In the genomic region with DNA sequence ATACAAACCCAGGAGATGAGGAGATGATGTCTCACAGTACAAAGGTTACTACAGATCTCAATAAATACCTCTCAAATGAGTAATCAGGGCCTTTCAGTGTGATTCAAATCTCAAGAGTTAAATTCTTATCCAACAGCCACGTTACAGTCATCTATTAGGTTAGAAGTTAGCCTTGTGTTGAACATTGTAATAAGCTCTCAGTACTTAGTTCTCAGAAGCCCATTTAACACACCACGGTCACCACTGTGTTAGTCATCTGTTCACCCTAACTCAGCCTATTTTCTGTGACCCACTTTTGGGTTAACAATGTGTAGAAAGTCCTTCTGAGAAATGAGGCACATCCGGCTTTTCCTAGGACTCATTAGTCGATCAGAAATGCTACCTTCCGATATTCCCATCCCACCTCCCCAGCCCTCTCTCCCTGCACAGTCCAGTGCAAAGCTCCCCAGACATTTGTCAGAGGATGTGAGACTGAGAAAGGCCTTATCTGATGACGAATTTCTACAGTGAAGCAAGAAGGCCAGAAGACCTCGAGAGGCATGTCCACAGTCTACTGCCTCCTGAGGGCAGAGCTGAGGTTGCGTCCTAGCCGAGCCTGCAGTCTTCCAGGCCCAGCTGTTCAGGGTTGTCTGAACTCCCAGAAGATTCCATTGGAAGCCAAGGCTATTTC, we compare ENCODE assay signal across 8 cellular contexts.
DNase-seq lines count a peak whose midpoint lies in the region; ATAC-seq, FAIRE-seq and TF ChIP-seq lines count a peak whose summit lies in the region.

No MANE protein-coding gene starts in this region.

- H3K9me3 ChIP-seq in smooth muscle cell (replicated peaks; ENCODE audit: low read depth), result no peaks in the 10 kb centered on the region
- H3K9me3 ChIP-seq in thyroid gland, result no peaks in the 10 kb centered on the region

- H3K79me2 ChIP-seq in smooth muscle cell (ENCODE audit: low read depth), result no peaks in the 10 kb centered on the region

- no peak overlapping the region for H2AFZ ChIP-seq in smooth muscle cell (ENCODE audit: low read depth)

- H3K27ac ChIP-seq in smooth muscle cell (ENCODE audit: low read depth) (peak overlapping the region; percentile 95), thyroid gland (no peak overlapping the region)

- H4K20me1 ChIP-seq in smooth muscle cell (ENCODE audit: low read depth), result peaks cover 2% of the 10 kb centered on the region

- WGBS in smooth muscle cell (ENCODE audit: low lambda C conversion rate), result 36% methylated on average over 9 of the region's 9 CpGs
- 75% methylated on average over 9 of the region's 9 CpGs for WGBS in thyroid gland, 2 donors

- no peaks in the 10 kb centered on the region for H3K27me3 ChIP-seq in smooth muscle cell (ENCODE audit: low read depth)
- H3K27me3 ChIP-seq in thyroid gland, result no peaks in the 10 kb centered on the region

- peaks cover 12% of the 10 kb centered on the region for H3F3A ChIP-seq in smooth muscle cell (ENCODE audit: low read depth)

- peak; percentile 18 for FAIRE-seq in GM18507 (lab: Jason Lieb, UNC)

- H3K4me3 ChIP-seq in AG04449 (ENCODE audit: low read depth, low read length), result no peak overlapping the region
- no peak overlapping the region for H3K4me3 ChIP-seq in smooth muscle cell
- no peak overlapping the region for H3K4me3 ChIP-seq in thyroid gland (replicated peaks in 1 of 3)

- H3K4me1 ChIP-seq in smooth muscle cell (ENCODE audit: low read depth) (peaks cover 8% of the 10 kb centered on the region), thyroid gland (peaks cover 15 to 31% of the 10 kb centered on the region in 2 donors)

- TF ChIP-seq CTCF in AG04449 (IDR thresholded peaks at IDR 0.05; ENCODE audit: insufficient read depth, low read length, missing control alignments), result peak; percentile 77
- peak; percentile 41 for TF ChIP-seq CTCF in smooth muscle cell (IDR thresholded peaks at IDR 0.05; ENCODE audit: borderline replicate concordance, insufficient read depth, poor library complexity, severe bottlenecking)
- TF ChIP-seq CTCF in thyroid gland (IDR thresholded peaks at IDR 0.05), result no peak

- no peak for TF ChIP-seq POLR2A in thyroid gland (IDR thresholded peaks at IDR 0.05)

- peak overlapping the region; percentile 65 for H3K4me2 ChIP-seq in smooth muscle cell

- H3K9ac ChIP-seq in smooth muscle cell (ENCODE audit: low read depth), result peak overlapping the region; percentile 87

- CTCF ChIA-PET in AG04449 (lab: Yijun Ruan, JAX), result interaction anchor here (0.8 to 2.3 kb wide), 14 partner anchors 9 to 253 kb away, joined by 3 to 15 read pairs (median 3); no protein-coding TSS in a partner anchor

- ATAC-seq in HG02852 (IDR thresholded peaks at IDR 0.05; ENCODE audit: unreplicated experiment), result peak; percentile 64
- peak; percentile 80 for ATAC-seq in esophagus mucosa
- ATAC-seq in HG03139 (IDR thresholded peaks at IDR 0.05; ENCODE audit: unreplicated experiment), result no peak

- POLR2A ChIA-PET in AG04449 (lab: Yijun Ruan, JAX), result interaction anchor here (0.9 to 1.7 kb wide), 4 partner anchors 20 to 113 kb away, joined by 3 to 17 read pairs (median 6); partner anchors contain the start of gene SPRED2

- H3K36me3 ChIP-seq in smooth muscle cell (ENCODE audit: low read depth) (no peaks in the 10 kb centered on the region), thyroid gland (peaks cover 8 to 15% of the 10 kb centered on the region in 2 donors)

- peak; percentile 81 for DNase-seq in AG04449 (ENCODE audit: low read depth, low spot score)
- DNase-seq in GM18507 (ENCODE audit: extremely low spot score, insufficient read length, low read depth), result no peak
- peak; percentile 99 for DNase-seq in RKO (ENCODE audit: low spot score)
- no peak for DNase-seq in smooth muscle cell (lab: John Stamatoyannopoulos, UW; ENCODE audit: unreplicated experiment)
- DNase-seq in thyroid gland, result no peak

- intact Hi-C loops in thyroid gland (cut with DNase I), result no loop called here

Comparison
In these comparisons a context has a peak if more than half of its experiments do, and no peak if none do; other contexts are left out.
1. DNase-seq: peak in AG04449 (single experiment) and RKO (single experiment); none in GM18507 (single experiment), smooth muscle cell (single experiment) and thyroid gland (0 of 2).
2. CTCF ChIP-seq: peak in AG04449 (single experiment) and smooth muscle cell (single experiment); none in thyroid gland (0 of 6).